ENCODE assay signal across 9 cellular contexts in the genomic region with DNA sequence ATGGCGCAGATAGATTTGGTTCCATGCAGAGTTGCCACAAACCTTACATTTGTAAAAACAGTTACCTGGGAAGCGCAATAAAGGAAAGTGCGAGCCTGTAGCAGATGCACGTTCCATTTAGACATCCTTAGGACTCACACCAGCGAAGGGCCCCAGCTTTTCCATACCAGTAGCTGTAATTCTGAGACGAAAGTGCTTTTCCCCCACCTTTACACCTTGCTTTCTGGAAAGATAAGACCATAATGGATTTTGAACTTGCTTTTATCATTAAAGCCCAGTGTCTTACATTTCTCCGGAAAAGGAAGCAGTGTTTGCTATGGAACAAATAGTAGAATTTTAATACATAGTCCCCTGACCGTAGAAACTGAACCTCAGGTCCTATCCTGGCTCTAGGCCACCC. TPM values are rescaled to one million over a fixed set of nuclear protein-coding genes. Genes with fewer than 3 reads are reported as not detected.
DNase-seq lines count a peak whose midpoint lies in the region; ATAC-seq and TF ChIP-seq lines count a peak whose summit lies in the region.
"Had no signal": no experiment of that assay in that cellular context is flagged by ENCODE, and none has a peak within 500 bp of the region (broad histone marks: within the 10 kb centered on the region; RNA-seq: fewer than 3 reads in every experiment).

No MANE protein-coding gene starts in this region.

- DNase-seq in Caco-2, result no peak
- DNase-seq in NT2/D1 (ENCODE audit: low read depth, low spot score), result no peak
- no peak for DNase-seq in fibroblast of lung (ENCODE audit: low read depth in 2 of 2)
- DNase-seq in prostate gland (ENCODE audit: low spot score), result no peak
- DNase-seq in Calu3, result no peak
- DNase-seq in foreskin keratinocyte, result no peak
- no peak for DNase-seq in GF-D8 (lab: John Stamatoyannopoulos, UW)
- no peak for DNase-seq in OCI-M2 (lab: John Stamatoyannopoulos, UW; ENCODE audit: unreplicated experiment)
- DNase-seq: DMS79 treated with DMSO at 0.1 percent for 48 hours had no signal

- POLR2A ChIA-PET in Caco-2 (lab: Charles Lee), result interaction anchor here (3.2 kb wide), 1 partner anchor 12 kb away, joined by 47 read pairs; a partner anchor contains a TSS

- H3K9me3 Mint-ChIP-seq in Caco-2 (ENCODE audit: unreplicated experiment), result no peaks in the 10 kb centered on the region
- H3K9me3 Mint-ChIP-seq in Calu3 (ENCODE audit: low read depth, unreplicated experiment), result no peaks in the 10 kb centered on the region

- H2AFZ ChIP-seq in fibroblast of lung (ENCODE audit: low read length), result peak overlapping the region; percentile 73

- H3K27me3 Mint-ChIP-seq in Caco-2 (ENCODE audit: insufficient read depth, unreplicated experiment) (no peaks in the 10 kb centered on the region), Calu3 (ENCODE audit: unreplicated experiment) (no peaks in the 10 kb centered on the region)

- H3K27me3 ChIP-seq in Caco-2 (replicated peaks; ENCODE audit: control insufficient read depth, insufficient read depth, low read length), result no peaks in the 10 kb centered on the region
- H3K27me3 ChIP-seq in NT2/D1 (ENCODE audit: insufficient read depth, insufficient read length), result peaks cover 8% of the 10 kb centered on the region
- H3K27me3 ChIP-seq in fibroblast of lung (ENCODE audit: control insufficient read depth, insufficient read depth, low read length), result no peaks in the 10 kb centered on the region
- no peaks in the 10 kb centered on the region for H3K27me3 ChIP-seq in prostate gland (replicated peaks; ENCODE audit: insufficient read depth)
- no peaks in the 10 kb centered on the region for H3K27me3 ChIP-seq in foreskin keratinocyte

- intact Hi-C loops in Caco-2 (cut with micrococcal nuclease; ENCODE audit: unreplicated experiment), result loop anchor here (1.0 kb wide), 1 partner anchor 12 kb away; a partner anchor contains a TSS
- intact Hi-C loops in prostate gland (cut with DNase I), result no loop called here
- intact Hi-C loops in Calu3 (cut with micrococcal nuclease; ENCODE audit: unreplicated experiment), result no loop called here

- H3K79me2 ChIP-seq in fibroblast of lung (ENCODE audit: control insufficient read depth, insufficient read depth, low read length), result peaks cover 3% of the 10 kb centered on the region

- H3K4me3 ChIP-seq in Caco-2 (ENCODE audit: low read depth, low read length) (peak overlapping the region; percentile 62), NT2/D1 (ENCODE audit: insufficient read length, low read depth) (peak overlapping the region; percentile 100), fibroblast of lung (replicated peaks in 1 of 4; ENCODE audit: control extremely low read depth in 1 of 4, insufficient read depth in 1 of 4, low read depth in 3 of 4, low read length in 4 of 4) (peak overlapping the region; percentile 69 to 99 (median 80)), prostate gland (peak overlapping the region; percentile 51)

- TF ChIP-seq CTCF in Caco-2 (IDR thresholded peaks at IDR 0.05; ENCODE audit: insufficient read depth in 1 of 2, low read depth in 1 of 2, low read length in 1 of 2, severe bottlenecking in 1 of 2, unreplicated experiment in 1 of 2), result no peak
- TF ChIP-seq CTCF in fibroblast of lung (conservative IDR thresholded peaks at IDR 0.05 in 1 of 2, IDR thresholded peaks at IDR 0.05 in 1 of 2; ENCODE audit: low read depth in 1 of 2, low read length in 2 of 2), result no peak
- no peak for TF ChIP-seq CTCF in prostate gland (IDR thresholded peaks at IDR 0.05)
- no peak for TF ChIP-seq CTCF in Calu3 (IDR thresholded peaks at IDR 0.05; ENCODE audit: unreplicated experiment)
- TF ChIP-seq CTCF in foreskin keratinocyte (conservative IDR thresholded peaks at IDR 0.05), result no peak

- BruUV-seq in Caco-2 (replicated peaks; lab: Mats Ljungman, UMichigan) (no TSS peak), Calu3 (replicated peaks; lab: Mats Ljungman, UMichigan) (no TSS peak)

- ATAC-seq in foreskin keratinocyte, result no peak

- peak overlapping the region; percentile 89 for H3K4me2 ChIP-seq in fibroblast of lung (ENCODE audit: extremely low read depth, insufficient read depth, low read length)

- 65% methylated on average over 8 of the region's 8 CpGs for WGBS in prostate gland

- H3K36me3 ChIP-seq in Caco-2 (ENCODE audit: control insufficient read depth, insufficient read depth, low read length), result no peaks in the 10 kb centered on the region
- peaks cover 20% of the 10 kb centered on the region for H3K36me3 ChIP-seq in NT2/D1 (ENCODE audit: insufficient read depth, insufficient read length, low read length)
- H3K36me3 ChIP-seq in fibroblast of lung (ENCODE audit: control insufficient read depth, insufficient read depth, low read length), result no peaks in the 10 kb centered on the region
- no peaks in the 10 kb centered on the region for H3K36me3 ChIP-seq in prostate gland

- CTCF ChIA-PET in Caco-2 (lab: Charles Lee), result interaction anchor here (0.5 to 1.6 kb wide), 12 partner anchors 12 to 549 kb away, joined by 3 to 9 read pairs (median 4); a partner anchor contains a TSS
- CTCF ChIA-PET in Calu3 (lab: Charles Lee), result interaction anchor here (0.5 to 1.7 kb wide), 2 partner anchors 11 to 96 kb away, joined by 5 to 11 read pairs; a partner anchor contains a TSS

- H3K4me1 Mint-ChIP-seq in Caco-2 (ENCODE audit: low read depth, unreplicated experiment), result no peaks in the 10 kb centered on the region
- H3K4me1 Mint-ChIP-seq in Calu3 (ENCODE audit: low read depth, unreplicated experiment), result no peaks in the 10 kb centered on the region

- H3K9me3 ChIP-seq in Caco-2 (no peaks in the 10 kb centered on the region), NT2/D1 (ENCODE audit: insufficient read depth, low read length) (no peaks in the 10 kb centered on the region), fibroblast of lung (ENCODE audit: control insufficient read depth, insufficient read depth, low read depth, low read length) (no peaks in the 10 kb centered on the region), prostate gland (no peaks in the 10 kb centered on the region)

- H4K20me1 ChIP-seq in fibroblast of lung (ENCODE audit: control insufficient read depth, extremely low read depth, insufficient read depth, low read length), result no peaks in the 10 kb centered on the region

- H3K36me3 Mint-ChIP-seq in Caco-2 (ENCODE audit: insufficient read depth, unreplicated experiment) (no peaks in the 10 kb centered on the region), Calu3 (ENCODE audit: insufficient read depth, unreplicated experiment) (no peaks in the 10 kb centered on the region)

- H3K4me1 ChIP-seq in Caco-2, result peaks cover 9% of the 10 kb centered on the region
- no peaks in the 10 kb centered on the region for H3K4me1 ChIP-seq in NT2/D1 (ENCODE audit: insufficient read depth, insufficient read length)
- H3K4me1 ChIP-seq in fibroblast of lung (ENCODE audit: control insufficient read depth, extremely low read depth, insufficient read depth, low read length), result no peaks in the 10 kb centered on the region
- H3K4me1 ChIP-seq in prostate gland (replicated peaks), result no peaks in the 10 kb centered on the region
- peaks cover 10% of the 10 kb centered on the region for H3K4me1 ChIP-seq in foreskin keratinocyte

- no peak for TF ChIP-seq POLR2A in prostate gland (IDR thresholded peaks at IDR 0.05)

- no peak overlapping the region for H3K4me3 Mint-ChIP-seq in Caco-2 (ENCODE audit: unreplicated experiment)
- no peak overlapping the region for H3K4me3 Mint-ChIP-seq in Calu3 (ENCODE audit: low read depth, unreplicated experiment)

- H3K27ac ChIP-seq in fibroblast of lung (ENCODE audit: insufficient read depth, low read length) (no peak overlapping the region), prostate gland (no peak overlapping the region), foreskin keratinocyte (no peak overlapping the region)

- H3K27ac Mint-ChIP-seq in Caco-2 (ENCODE audit: unreplicated experiment), result no peak overlapping the region
- H3K27ac Mint-ChIP-seq in Calu3 (ENCODE audit: unreplicated experiment), result no peak overlapping the region

- H3K9ac ChIP-seq in NT2/D1 (ENCODE audit: insufficient read length, low read depth), result peak overlapping the region; percentile 62
- no peak overlapping the region for H3K9ac ChIP-seq in fibroblast of lung (ENCODE audit: insufficient read depth, low read length)

RNA-seq across cellular contexts. Expression of a gene that starts 0.6 kb away (rescaled TPM):
- total RNA-seq in Caco-2 (2022) (33.0 and 33.9 TPM in 2 replicates), fibroblast of lung (4.4 and 6.8 TPM in 2 replicates), prostate gland (1 to 10 TPM; 7.0 to 8.9 TPM), Calu3 (2022) (12.5 and 16.8 TPM in 2 replicates), foreskin keratinocyte (10.3 and 13.3 TPM in 2 replicates)
- polyA plus RNA-seq in fibroblast of lung (8.8 and 8.9 TPM in 2 replicates), foreskin keratinocyte (6.4 and 7.9 TPM in 2 replicates)
- 5.4 and 5.6 TPM in 2 replicates for polyA plus RNA-seq in fibroblast of lung (2012)
- polyA minus RNA-seq in fibroblast of lung (ENCODE audit: low replicate concordance), result 2.5 and 6.4 TPM in 2 replicates

RNA-seq across cellular contexts. Expression of a gene that starts 11.7 kb away (rescaled TPM):
- total RNA-seq in Caco-2 (2022) (72.7 and 89.6 TPM in 2 replicates), fibroblast of lung (48.0 and 54.5 TPM in 2 replicates), prostate gland (10 to 100 TPM; 38.5 to 51.0 TPM), Calu3 (2022) (60.7 and 63.6 TPM in 2 replicates), foreskin keratinocyte (21.6 and 26.0 TPM in 2 replicates)
- polyA plus RNA-seq in fibroblast of lung (19.8 and 24.4 TPM in 2 replicates), foreskin keratinocyte (4.0 and 4.3 TPM in 2 replicates)
- polyA plus RNA-seq in fibroblast of lung (2012), result 16.9 and 23.5 TPM in 2 replicates
- polyA minus RNA-seq in fibroblast of lung (ENCODE audit: low replicate concordance), result 50.5 and 60.6 TPM in 2 replicates

RNA-seq across cellular contexts. Expression of a gene that starts 58.9 kb away (rescaled TPM):
- 77.9 and 78.1 TPM in 2 replicates for total RNA-seq in Caco-2 (2022)
- total RNA-seq in fibroblast of lung, result not detected in 2 replicates
- 0.05 TPM in 1 of 2 replicates, not detected in the other for polyA plus RNA-seq in fibroblast of lung
- not detected in 2 replicates for polyA plus RNA-seq in fibroblast of lung (2012)
- not detected in 2 replicates for polyA minus RNA-seq in fibroblast of lung (ENCODE audit: low replicate concordance)
- total RNA-seq in prostate gland, result 10 to 100 TPM in 1 of 2 donors, 1 to 10 TPM in 1; 7.1 to 16.3 TPM
- total RNA-seq in Calu3 (2022), result 15.9 and 19.3 TPM in 2 replicates
- total RNA-seq in foreskin keratinocyte, result 7.3 and 7.7 TPM in 2 replicates
- 3.5 and 4.0 TPM in 2 replicates for polyA plus RNA-seq in foreskin keratinocyte
